Comparison of ENCODE assay signal across 14 cellular contexts in the genomic region with DNA sequence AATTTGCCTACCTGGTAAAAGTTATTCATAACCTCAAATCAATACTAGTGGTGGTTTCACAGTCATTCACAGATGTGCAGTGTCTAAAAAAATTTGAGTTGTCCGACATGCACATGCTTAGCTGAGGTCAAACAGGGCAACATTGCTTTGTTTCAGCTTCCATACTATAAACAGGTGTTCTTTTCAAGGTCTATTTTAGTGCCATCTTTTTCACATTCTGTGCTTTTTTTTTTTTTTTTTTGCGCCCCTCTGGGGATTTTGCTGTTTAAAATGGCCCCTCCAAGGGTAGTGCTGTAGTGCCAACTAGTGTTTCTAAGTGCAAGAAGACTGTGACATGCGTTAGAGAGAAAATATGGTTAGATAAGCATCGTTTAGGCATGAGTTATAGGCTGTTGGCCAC. TPM values are rescaled to one million over a fixed set of nuclear protein-coding genes. Genes with fewer than 3 reads are reported as not detected.
DNase-seq lines count a peak whose midpoint lies in the region; ATAC-seq and TF ChIP-seq lines count a peak whose summit lies in the region.
"Had no signal": no experiment of that assay in that cellular context is flagged by ENCODE, and none has a peak within 500 bp of the region (broad histone marks: within the 10 kb centered on the region; RNA-seq: fewer than 3 reads in every experiment).

No MANE protein-coding gene starts in this region.

- intact Hi-C loops in left ventricle myocardium inferior (cut with micrococcal nuclease) = no loop called here

- no peak overlapping the region for H3K27ac ChIP-seq in left ventricle myocardium inferior (replicated peaks)
- H3K27ac ChIP-seq: spleen had no signal

- no peak overlapping the region for H3K4me3 ChIP-seq in left ventricle myocardium inferior
- H3K4me3 ChIP-seq: spleen had no signal

- peaks cover 3% of the 10 kb centered on the region for H3K4me1 ChIP-seq in left ventricle myocardium inferior

- no peaks in the 10 kb centered on the region for H3K27me3 ChIP-seq in left ventricle myocardium inferior (ENCODE audit: low read depth)
- H3K27me3 ChIP-seq: spleen had no signal

- no peak for TF ChIP-seq CTCF in left ventricle myocardium inferior (IDR thresholded peaks at IDR 0.05; ENCODE audit: borderline replicate concordance)

- H3K9me3 ChIP-seq in left ventricle myocardium inferior (replicated peaks) = no peaks in the 10 kb centered on the region
- H3K9me3 ChIP-seq: spleen had no signal

- DNase-seq in RPMI8226 (peak; percentile 34), HT-29 (ENCODE audit: low spot score) (no peak), nucleus accumbens (lab: John Stamatoyannopoulos, UW) (no peak), NCI-H2227 (lab: John Stamatoyannopoulos, UW; ENCODE audit: unreplicated experiment) (no peak), left ventricle myocardium inferior (no peak)
- DNase-seq: activated gamma-delta T cell treated with Interleukin-2 at 50 U/mL for 16 hours; dermis blood vessel endothelial cell; NCI-H1105; OCI-M1; spleen; stimulated activated naive CD4-positive, alpha-beta T cell had no signal

- ATAC-seq in GM18508 (IDR thresholded peaks at IDR 0.05; ENCODE audit: insufficient read depth, unreplicated experiment) = peak; percentile 97
- ATAC-seq in GM21360 (IDR thresholded peaks at IDR 0.05; ENCODE audit: unreplicated experiment) = peak; percentile 94
- peak; percentile 88 for ATAC-seq in HG03039 (IDR thresholded peaks at IDR 0.05; ENCODE audit: unreplicated experiment)

- H3K36me3 ChIP-seq in left ventricle myocardium inferior = peaks cover 64% of the 10 kb centered on the region

RNA-seq across cellular contexts. Expression of a gene that starts 14.5 kb away (rescaled TPM):
- total RNA-seq in HT-29 (2014; rRNA removed; shearing (Covaris generic)) = 14.8 and 20.3 TPM in 2 replicates
- total RNA-seq in left ventricle myocardium inferior = 29.4 TPM

RNA-seq across cellular contexts. Expression of a gene that starts 20.3 kb away (rescaled TPM):
- total RNA-seq in HT-29 (2014; rRNA removed; shearing (Covaris generic)) = 14.1 and 15.2 TPM in 2 replicates
- 30.5 TPM for total RNA-seq in left ventricle myocardium inferior
